In genomic region chr1:36367798-36368197, GRCh38 we compare ENCODE assay signal across 16 cellular contexts. TPM values are rescaled to one million over a fixed set of nuclear protein-coding genes. Genes with fewer than 3 reads are reported as not detected.
DNase-seq lines count a peak whose midpoint lies in the region; ATAC-seq and TF ChIP-seq lines count a peak whose summit lies in the region.
"Had no signal": no experiment of that assay in that cellular context is flagged by ENCODE, and none has a peak within 500 bp of the region (broad histone marks: within the 10 kb centered on the region; RNA-seq: fewer than 3 reads in every experiment).

No MANE protein-coding gene starts in this region.

- no peaks in the 10 kb centered on the region for H3K27me3 Mint-ChIP-seq in CD4-positive, alpha-beta T cell
- H3K27me3 Mint-ChIP-seq in activated CD4-positive, alpha-beta memory T cell treated with anti-CD3 and anti-CD28 coated beads, Interleukin-2, amount 10 ng/mL, durations not matched to agents 7 days and 5 days = no peaks in the 10 kb centered on the region
- H3K27me3 Mint-ChIP-seq: activated B cell treated with CpG ODN at 0.5 μM for 24 hours had no signal

- H3K36me3 ChIP-seq in A673 (ENCODE audit: insufficient read depth, low read length, poor library complexity, severe bottlenecking) (peaks cover 15% of the 10 kb centered on the region), lower lobe of right lung (peaks cover 11% of the 10 kb centered on the region), upper lobe of right lung (peaks cover 6% of the 10 kb centered on the region)

- H3K4me3 ChIP-seq in A673 (ENCODE audit: low read depth, low read length, poor library complexity, severe bottlenecking) (no peak overlapping the region), lower lobe of right lung (no peak overlapping the region), upper lobe of right lung (no peak overlapping the region)
- H3K4me3 ChIP-seq: body of pancreas, suprapubic skin had no signal

- POLR2A ChIA-PET in A673 (lab: Charles Lee; ENCODE audit: low non-redundant PET) = no interaction called here
- POLR2A ChIA-PET in CD4-positive, alpha-beta T cell (lab: Charles Lee) = interaction anchor here (0.5 to 5.2 kb wide), 13 partner anchors 11 to 218 kb away, joined by 3 to 73 read pairs (median 6); partner anchors contain the start of genes EVA1B, SH3D21, STK40 and TRAPPC3
- POLR2A ChIA-PET in activated CD4-positive, alpha-beta memory T cell treated with anti-CD3 and anti-CD28 coated beads, Interleukin-2, amount 10 ng/mL, durations not matched to agents 7 days and 5 days (lab: Charles Lee) = interaction anchor here (1.1 to 5.8 kb wide), 7 partner anchors 9 to 144 kb away, joined by 3 to 57 read pairs (median 8); partner anchors contain the start of genes OSCP1, STK40 and THRAP3

- DNase-seq in A673 (ENCODE audit: low spot score) (no peak), lower lobe of right lung (no peak), NCI-H146 (lab: John Stamatoyannopoulos, UW) (no peak), NCI-H1694 treated with DMSO at 0.1 percent for 48 hours (lab: John Stamatoyannopoulos, UW) (no peak), upper lobe of right lung (no peak), germinal center (ENCODE audit: low spot score) (no peak)
- no peak for DNase-seq in CD4-positive, alpha-beta T cell
- DNase-seq in activated CD4-positive, alpha-beta memory T cell treated with anti-CD3 and anti-CD28 coated beads, Interleukin-2, amount 10 ng/mL, durations not matched to agents 7 days and 5 days = no peak
- DNase-seq: activated B cell treated with CpG ODN at 0.5 μM for 24 hours; activated T-cell treated with anti-CD3 and anti-CD28 coated beads, Interleukin-2, amount 50 U/mL, for 4 hours; body of pancreas; C1 segment of cervical spinal cord; foreskin fibroblast; Karpas-422; SK-N-SH had no signal

- H3K36me3 Mint-ChIP-seq in CD4-positive, alpha-beta T cell (ENCODE audit: low read depth) = peaks cover 21% of the 10 kb centered on the region
- peaks cover 36% of the 10 kb centered on the region for H3K36me3 Mint-ChIP-seq in activated CD4-positive, alpha-beta memory T cell treated with anti-CD3 and anti-CD28 coated beads, Interleukin-2, amount 10 ng/mL, durations not matched to agents 7 days and 5 days (ENCODE audit: low read depth)

- H3K9me3 ChIP-seq in A673 (ENCODE audit: low read depth, low read length, poor library complexity, severe bottlenecking) (no peaks in the 10 kb centered on the region), lower lobe of right lung (no peaks in the 10 kb centered on the region), upper lobe of right lung (no peaks in the 10 kb centered on the region)
- no peaks in the 10 kb centered on the region for H3K9me3 ChIP-seq in CD4-positive, alpha-beta T cell (ENCODE audit: control insufficient read depth, low read length)
- H3K9me3 ChIP-seq: body of pancreas, SK-N-SH, suprapubic skin had no signal

- no TSS peak for BruUV-seq in A673 (replicated peaks; lab: Mats Ljungman, UMichigan)

- TF ChIP-seq CTCF in A673 (conservative IDR thresholded peaks at IDR 0.05; ENCODE audit: low read depth, low read length) = no peak
- TF ChIP-seq CTCF in CD4-positive, alpha-beta T cell (IDR thresholded peaks at IDR 0.05) = no peak
- no peak for TF ChIP-seq CTCF in lower lobe of right lung (IDR thresholded peaks at IDR 0.05)
- TF ChIP-seq CTCF in upper lobe of right lung (IDR thresholded peaks at IDR 0.05) = no peak

- H3K4me1 Mint-ChIP-seq in CD4-positive, alpha-beta T cell (ENCODE audit: low read depth) = peaks cover 64% of the 10 kb centered on the region
- H3K4me1 Mint-ChIP-seq in activated CD4-positive, alpha-beta memory T cell treated with anti-CD3 and anti-CD28 coated beads, Interleukin-2, amount 10 ng/mL, durations not matched to agents 7 days and 5 days = peaks cover 57% of the 10 kb centered on the region

- ATAC-seq in CD4-positive, alpha-beta T cell (ENCODE audit: poor library complexity) = no peak
- ATAC-seq in lower lobe of right lung (no peak), upper lobe of right lung (no peak)
- ATAC-seq: body of pancreas had no signal

- intact Hi-C loops in A673 (cut with micrococcal nuclease; ENCODE audit: unreplicated experiment) (loop anchor here (2.0 kb wide), 1 partner anchor 269 kb away; no protein-coding TSS in a partner anchor), lower lobe of right lung (cut with DNase I) (no loop called here), upper lobe of right lung (cut with DNase I) (no loop called here)
- intact Hi-C loops in CD4-positive, alpha-beta T cell (cut with DNase I, micrococcal nuclease) = loop anchor here (2.0 to 5.0 kb wide), 5 partner anchors 17 to 61 kb away; partner anchors contain the start of genes SH3D21 (in 2 of the 2), EVA1B (in 1 of the 2) and STK40 (in 1 of the 2)

- H3K4me1 ChIP-seq in A673 (ENCODE audit: insufficient read depth, low read length, poor library complexity, severe bottlenecking) (peaks cover 38% of the 10 kb centered on the region), lower lobe of right lung (peaks cover 64% of the 10 kb centered on the region), upper lobe of right lung (peaks cover 57% of the 10 kb centered on the region)

- no peak overlapping the region for H3K4me3 Mint-ChIP-seq in CD4-positive, alpha-beta T cell
- no peak overlapping the region for H3K4me3 Mint-ChIP-seq in activated CD4-positive, alpha-beta memory T cell treated with anti-CD3 and anti-CD28 coated beads, Interleukin-2, amount 10 ng/mL, durations not matched to agents 7 days and 5 days
- H3K4me3 Mint-ChIP-seq: activated B cell treated with CpG ODN at 0.5 μM for 24 hours; activated T-cell treated with anti-CD3 and anti-CD28 coated beads, Interleukin-2, amount 50 U/mL, for 4 hours had no signal

- peak overlapping the region; percentile 15 for H3K27ac ChIP-seq in A673 (ENCODE audit: low read depth, low read length, poor library complexity, severe bottlenecking)
- H3K27ac ChIP-seq in CD4-positive, alpha-beta T cell (ENCODE audit: low read depth, low read length) = peak overlapping the region; percentile 65
- peak overlapping the region; percentile 1 for H3K27ac ChIP-seq in lower lobe of right lung
- H3K27ac ChIP-seq in upper lobe of right lung = no peak overlapping the region
- H3K27ac ChIP-seq: body of pancreas, suprapubic skin had no signal

- CTCF ChIA-PET in A673 (lab: Charles Lee) = no interaction called here
- CTCF ChIA-PET in CD4-positive, alpha-beta T cell (lab: Charles Lee) = interaction anchor here (1.2 to 4.5 kb wide), 9 partner anchors 9 to 218 kb away, joined by 3 to 43 read pairs (median 8); partner anchors contain the start of genes LSM10, MRPS15, SH3D21 and STK40
- CTCF ChIA-PET in activated CD4-positive, alpha-beta memory T cell treated with anti-CD3 and anti-CD28 coated beads, Interleukin-2, amount 10 ng/mL, durations not matched to agents 7 days and 5 days (lab: Charles Lee) = interaction anchor here (0.8 to 4.7 kb wide), 22 partner anchors 8 to 268 kb away, joined by 3 to 66 read pairs (median 6); partner anchors contain the start of genes SH3D21, STK40, THRAP3 and TRAPPC3

- H3K27ac Mint-ChIP-seq in CD4-positive, alpha-beta T cell = peak overlapping the region; percentile 96
- H3K27ac Mint-ChIP-seq in activated CD4-positive, alpha-beta memory T cell treated with anti-CD3 and anti-CD28 coated beads, Interleukin-2, amount 10 ng/mL, durations not matched to agents 7 days and 5 days = peak overlapping the region; percentile 83
- H3K27ac Mint-ChIP-seq: activated B cell treated with CpG ODN at 0.5 μM for 24 hours had no signal

- H3K27me3 ChIP-seq in A673 (replicated peaks; ENCODE audit: insufficient read depth, low read depth, low read length, poor library complexity) (no peaks in the 10 kb centered on the region), lower lobe of right lung (ENCODE audit: low read depth) (no peaks in the 10 kb centered on the region), upper lobe of right lung (no peaks in the 10 kb centered on the region)
- no peaks in the 10 kb centered on the region for H3K27me3 ChIP-seq in CD4-positive, alpha-beta T cell (ENCODE audit: control insufficient read depth, insufficient read depth, low read length)
- H3K27me3 ChIP-seq: body of pancreas, suprapubic skin had no signal

- no peaks in the 10 kb centered on the region for H3K9me3 Mint-ChIP-seq in CD4-positive, alpha-beta T cell
- H3K9me3 Mint-ChIP-seq in activated CD4-positive, alpha-beta memory T cell treated with anti-CD3 and anti-CD28 coated beads, Interleukin-2, amount 10 ng/mL, durations not matched to agents 7 days and 5 days = no peaks in the 10 kb centered on the region
- H3K9me3 Mint-ChIP-seq: activated B cell treated with CpG ODN at 0.5 μM for 24 hours; activated T-cell treated with anti-CD3 and anti-CD28 coated beads, Interleukin-2, amount 50 U/mL, for 4 hours had no signal

RNA-seq across cellular contexts. Expression of gene STK40, which starts 17.9 kb away (rescaled TPM):
- 93.2 and 109 TPM in 2 replicates for total RNA-seq in A673 (2021)
- total RNA-seq in CD4-positive, alpha-beta T cell = 10 to 100 TPM; 17.8 to 20.7 TPM
- 10 to 100 TPM; 75.2 to 76.8 TPM for total RNA-seq in activated CD4-positive, alpha-beta memory T cell treated with anti-CD3 and anti-CD28 coated beads, Interleukin-2, amount 10 ng/mL, durations not matched to agents 7 days and 5 days
- total RNA-seq in lower lobe of right lung = 74.2 TPM
- total RNA-seq in upper lobe of right lung = 78.9 TPM

RNA-seq across cellular contexts. Expression of gene LSM10, which starts 29.9 kb away (rescaled TPM):
- total RNA-seq in A673 (2021) (60.7 and 68.0 TPM in 2 replicates), lower lobe of right lung (44.5 TPM), upper lobe of right lung (39.4 TPM)
- total RNA-seq in CD4-positive, alpha-beta T cell = 10 to 100 TPM; 25.6 to 26.0 TPM
- total RNA-seq in activated CD4-positive, alpha-beta memory T cell treated with anti-CD3 and anti-CD28 coated beads, Interleukin-2, amount 10 ng/mL, durations not matched to agents 7 days and 5 days = 10 to 100 TPM; 41.4 TPM

RNA-seq across cellular contexts. Expression of gene EVA1B, which starts 44.4 kb away (rescaled TPM):
- total RNA-seq in A673 (2021) = 6.2 and 8.4 TPM in 2 replicates
- total RNA-seq in CD4-positive, alpha-beta T cell = 1 to 10 TPM; 1.5 to 1.8 TPM
- 10 to 100 TPM; 25.5 to 28.7 TPM for total RNA-seq in activated CD4-positive, alpha-beta memory T cell treated with anti-CD3 and anti-CD28 coated beads, Interleukin-2, amount 10 ng/mL, durations not matched to agents 7 days and 5 days
- 25.7 TPM for total RNA-seq in lower lobe of right lung
- total RNA-seq in upper lobe of right lung = 27.2 TPM

Comparison
In these comparisons a context has a peak if more than half of its experiments do, and no peak if none do; other contexts are left out.
1. intact Hi-C loops: an anchor here in A673 (2.0 kb wide) and CD4-positive, alpha-beta T cell (2.0 to 5.0 kb wide); none called in lower lobe of right lung and upper lobe of right lung.